25 cellular contexts compared by ENCODE assay signal in the genomic region with DNA sequence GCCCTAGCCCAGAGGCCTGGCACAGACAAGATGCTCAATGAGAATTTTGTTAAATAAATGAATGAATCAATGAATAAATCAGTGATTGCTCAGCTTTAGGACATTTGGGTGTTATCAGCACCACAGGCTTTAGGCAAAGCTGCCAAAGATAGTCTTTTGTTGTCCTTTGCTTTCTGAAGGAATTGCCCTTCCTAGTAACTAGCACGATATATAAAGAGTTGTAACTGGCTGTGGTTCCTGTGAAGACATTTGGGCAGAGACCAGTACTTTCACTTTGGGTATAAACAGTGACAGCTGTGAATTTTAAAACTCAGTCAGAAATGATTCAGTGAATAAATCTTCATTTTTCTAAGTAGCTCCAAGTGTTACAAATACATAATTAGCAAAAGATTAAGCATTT. TPM values are rescaled to one million over a fixed set of nuclear protein-coding genes. Genes with fewer than 3 reads are reported as not detected.
DNase-seq lines count a peak whose midpoint lies in the region; ATAC-seq and TF ChIP-seq lines count a peak whose summit lies in the region.
"Had no signal": no experiment of that assay in that cellular context is flagged by ENCODE, and none has a peak within 500 bp of the region (broad histone marks: within the 10 kb centered on the region; RNA-seq: fewer than 3 reads in every experiment).

No MANE protein-coding gene starts in this region.

- intact Hi-C loops in activated CD4-positive, alpha-beta memory T cell treated with anti-CD3 and anti-CD28 coated beads for 36 hours (cut with micrococcal nuclease): loop anchor here (5.0 kb wide), 1 partner anchor 45 kb away; the partner anchor contains the start of genes ARMH1 and TMEM53

- POLR2A ChIA-PET in activated CD4-positive, alpha-beta memory T cell treated with anti-CD3 and anti-CD28 coated beads for 36 hours (lab: Charles Lee): interaction anchor here (1.3 to 7.7 kb wide), 3 partner anchors 14 to 102 kb away, joined by 4 to 461 read pairs (median 7); partner anchors contain the start of gene RNU5D-1
- POLR2A ChIA-PET in activated CD4-positive, alpha-beta memory T cell treated with anti-CD3 and anti-CD28 coated beads, Interleukin-2, amount 10 ng/mL, durations not matched to agents 7 days and 5 days (lab: Charles Lee): interaction anchor here (1.3 to 10.6 kb wide), 7 partner anchors 9 to 294 kb away, joined by 4 to 785 read pairs (median 5); partner anchors contain the start of genes RNU5D-1, RPS8 and UROD
- POLR2A ChIA-PET in naive thymus-derived CD8-positive, alpha-beta T cell (lab: Charles Lee): interaction anchor here (0.6 to 7.5 kb wide), 6 partner anchors 9 to 96 kb away, joined by 3 to 143 read pairs (median 4); partner anchors contain the start of genes PLK3, RNU5D-1 and RPS8

- no peak for TF ChIP-seq POLR2A in erythroblast (IDR thresholded peaks at IDR 0.05; ENCODE audit: low read length)

- CTCF ChIA-PET in activated CD4-positive, alpha-beta memory T cell treated with anti-CD3 and anti-CD28 coated beads for 36 hours (lab: Charles Lee): interaction anchor here (1.1 to 6.1 kb wide), 6 partner anchors 8 to 293 kb away, joined by 3 to 65 read pairs (median 4); partner anchors contain the start of genes ARMH1, HECTD3, RNU5D-1 and TMEM53
- CTCF ChIA-PET in activated CD4-positive, alpha-beta memory T cell treated with anti-CD3 and anti-CD28 coated beads, Interleukin-2, amount 10 ng/mL, durations not matched to agents 7 days and 5 days (lab: Charles Lee): interaction anchor here (0.9 to 5.2 kb wide), 7 partner anchors 11 to 96 kb away, joined by 3 to 25 read pairs (median 4); partner anchors contain the start of gene RNU5D-1

- ATAC-seq in naive thymus-derived CD8-positive, alpha-beta T cell: no peak
- ATAC-seq: stimulated activated effector memory CD8-positive, alpha-beta T cell treated with anti-CD3 and anti-CD28 coated beads, Interleukin-12 subunit alpha, Interleukin-12 subunit beta, amount 100 ng/mL, for 72 hours had no signal

- H3K9me3 Mint-ChIP-seq in activated CD4-positive, alpha-beta memory T cell treated with anti-CD3 and anti-CD28 coated beads for 36 hours: peaks cover 3% of the 10 kb centered on the region
- no peaks in the 10 kb centered on the region for H3K9me3 Mint-ChIP-seq in activated CD4-positive, alpha-beta memory T cell treated with anti-CD3 and anti-CD28 coated beads, Interleukin-2, amount 10 ng/mL, durations not matched to agents 7 days and 5 days
- no peaks in the 10 kb centered on the region for H3K9me3 Mint-ChIP-seq in naive thymus-derived CD8-positive, alpha-beta T cell
- H3K9me3 Mint-ChIP-seq: endodermal cell; stimulated activated effector memory CD8-positive, alpha-beta T cell treated with anti-CD3 and anti-CD28 coated beads, Interleukin-12 subunit alpha, Interleukin-12 subunit beta, amount 100 ng/mL, for 72 hours; type B pancreatic cell had no signal

- DNase-seq in activated CD4-positive, alpha-beta memory T cell treated with anti-CD3 and anti-CD28 coated beads for 36 hours: no peak
- no peak for DNase-seq in activated CD4-positive, alpha-beta memory T cell treated with anti-CD3 and anti-CD28 coated beads, Interleukin-2, amount 10 ng/mL, durations not matched to agents 7 days and 5 days
- DNase-seq in OCI-M1 (lab: John Stamatoyannopoulos, UW): peak; percentile 19
- DNase-seq in naive thymus-derived CD8-positive, alpha-beta T cell: no peak
- DNase-seq in erythroblast (lab: John Stamatoyannopoulos, UW): no peak
- DNase-seq in ureter (ENCODE audit: low spot score): no peak
- DNase-seq: 8988T; activated CD8-positive, alpha-beta memory T cell treated with anti-CD3 and anti-CD28 coated beads for 24 hours; activated gamma-delta T cell treated with Interleukin-2 at 50 U/mL for 16 hours; DMS 273 treated with DMSO at 0.1 percent for 48 hours; GDM1; kidney; NCI-H187; NCI-H446; SHP77; stimulated activated CD4-positive, alpha-beta T cell treated with anti-CD3 and anti-CD28 coated beads, Interleukin-12 subunit alpha, Interleukin-12 subunit beta, amount 100 ng/mL, for 4 hours; WERI-Rb-1 had no signal

- H3K4me3 Mint-ChIP-seq in activated CD4-positive, alpha-beta memory T cell treated with anti-CD3 and anti-CD28 coated beads for 36 hours: no peak overlapping the region
- H3K4me3 Mint-ChIP-seq in activated CD4-positive, alpha-beta memory T cell treated with anti-CD3 and anti-CD28 coated beads, Interleukin-2, amount 10 ng/mL, durations not matched to agents 7 days and 5 days: no peak overlapping the region
- peak overlapping the region in 4 of 10 donors; percentile 36 to 48 (median 40) for H3K4me3 Mint-ChIP-seq in naive thymus-derived CD8-positive, alpha-beta T cell
- H3K4me3 Mint-ChIP-seq: endodermal cell; stimulated activated effector memory CD8-positive, alpha-beta T cell treated with anti-CD3 and anti-CD28 coated beads, Interleukin-12 subunit alpha, Interleukin-12 subunit beta, amount 100 ng/mL, for 72 hours; type B pancreatic cell had no signal

- H3K4me1 Mint-ChIP-seq in activated CD4-positive, alpha-beta memory T cell treated with anti-CD3 and anti-CD28 coated beads for 36 hours (ENCODE audit: low read depth): peaks cover 68% of the 10 kb centered on the region
- H3K4me1 Mint-ChIP-seq in activated CD4-positive, alpha-beta memory T cell treated with anti-CD3 and anti-CD28 coated beads, Interleukin-2, amount 10 ng/mL, durations not matched to agents 7 days and 5 days: peaks cover 65% of the 10 kb centered on the region
- H3K4me1 Mint-ChIP-seq in naive thymus-derived CD8-positive, alpha-beta T cell: peaks cover 41 to 78% (median 69%) of the 10 kb centered on the region in 4 donors

- peaks cover 3% of the 10 kb centered on the region for H3K36me3 Mint-ChIP-seq in activated CD4-positive, alpha-beta memory T cell treated with anti-CD3 and anti-CD28 coated beads for 36 hours
- no peaks in the 10 kb centered on the region for H3K36me3 Mint-ChIP-seq in activated CD4-positive, alpha-beta memory T cell treated with anti-CD3 and anti-CD28 coated beads, Interleukin-2, amount 10 ng/mL, durations not matched to agents 7 days and 5 days (ENCODE audit: low read depth)
- H3K36me3 Mint-ChIP-seq in naive thymus-derived CD8-positive, alpha-beta T cell: no peaks in the 10 kb centered on the region
- H3K36me3 Mint-ChIP-seq: type B pancreatic cell had no signal

- peak overlapping the region; percentile 18 for H3K27ac Mint-ChIP-seq in activated CD4-positive, alpha-beta memory T cell treated with anti-CD3 and anti-CD28 coated beads for 36 hours
- no peak overlapping the region for H3K27ac Mint-ChIP-seq in activated CD4-positive, alpha-beta memory T cell treated with anti-CD3 and anti-CD28 coated beads, Interleukin-2, amount 10 ng/mL, durations not matched to agents 7 days and 5 days
- H3K27ac Mint-ChIP-seq in naive thymus-derived CD8-positive, alpha-beta T cell: peak overlapping the region in 8 of 10 donors; percentile 1 to 90 (median 62)
- H3K27ac Mint-ChIP-seq: endodermal cell; stimulated activated effector memory CD8-positive, alpha-beta T cell treated with anti-CD3 and anti-CD28 coated beads, Interleukin-12 subunit alpha, Interleukin-12 subunit beta, amount 100 ng/mL, for 72 hours; type B pancreatic cell had no signal

- H3K27me3 Mint-ChIP-seq in activated CD4-positive, alpha-beta memory T cell treated with anti-CD3 and anti-CD28 coated beads for 36 hours: peaks cover 4% of the 10 kb centered on the region
- no peaks in the 10 kb centered on the region for H3K27me3 Mint-ChIP-seq in activated CD4-positive, alpha-beta memory T cell treated with anti-CD3 and anti-CD28 coated beads, Interleukin-2, amount 10 ng/mL, durations not matched to agents 7 days and 5 days
- H3K27me3 Mint-ChIP-seq in naive thymus-derived CD8-positive, alpha-beta T cell: no peaks in the 10 kb centered on the region
- H3K27me3 Mint-ChIP-seq: type B pancreatic cell had no signal

RNA-seq across cellular contexts. Expression of gene RNU5D-1, which starts 13.3 kb away (rescaled TPM):
- not detected for total RNA-seq in activated CD4-positive, alpha-beta memory T cell treated with anti-CD3 and anti-CD28 coated beads for 36 hours
- not detected for total RNA-seq in activated CD4-positive, alpha-beta memory T cell treated with anti-CD3 and anti-CD28 coated beads, Interleukin-2, amount 10 ng/mL, durations not matched to agents 7 days and 5 days
- total RNA-seq in naive thymus-derived CD8-positive, alpha-beta T cell: not detected
- not detected for polyA plus RNA-seq in naive thymus-derived CD8-positive, alpha-beta T cell
- total RNA-seq in ureter: not detected
- total RNA-seq: astrocyte; endodermal cell; kidney; pulmonary artery endothelial cell; T-helper 1 cell treated with Interleukin-12 subunit alpha and Interleukin-12 subunit beta and Interleukin-4 antibody, amounts not matched to agents 30 ng/mL and 1 ng/mL, for 36 hours had no signal
- polyA plus RNA-seq: BJ, neural cell had no signal

RNA-seq across cellular contexts. Expression of gene KIF2C, which starts 22.0 kb away (rescaled TPM):
- total RNA-seq in activated CD4-positive, alpha-beta memory T cell treated with anti-CD3 and anti-CD28 coated beads for 36 hours: 100 to 1,000 TPM; 107 to 113 TPM
- 100 to 1,000 TPM; 105 to 106 TPM for total RNA-seq in activated CD4-positive, alpha-beta memory T cell treated with anti-CD3 and anti-CD28 coated beads, Interleukin-2, amount 10 ng/mL, durations not matched to agents 7 days and 5 days
- under 1 TPM; 0.41 to 0.91 TPM for total RNA-seq in naive thymus-derived CD8-positive, alpha-beta T cell
- polyA plus RNA-seq in naive thymus-derived CD8-positive, alpha-beta T cell: under 1 TPM; 0.40 to 0.61 (median 0.40) TPM
- 3.5 TPM for total RNA-seq in ureter

RNA-seq across cellular contexts. Expression of gene ARMH1, which starts 43.1 kb away (rescaled TPM):
- 100 to 1,000 TPM; 134 to 141 TPM for total RNA-seq in activated CD4-positive, alpha-beta memory T cell treated with anti-CD3 and anti-CD28 coated beads for 36 hours
- total RNA-seq in activated CD4-positive, alpha-beta memory T cell treated with anti-CD3 and anti-CD28 coated beads, Interleukin-2, amount 10 ng/mL, durations not matched to agents 7 days and 5 days: 10 to 100 TPM; 20.8 to 21.2 TPM
- total RNA-seq in naive thymus-derived CD8-positive, alpha-beta T cell: 10 to 100 TPM; 70.4 to 79.0 TPM
- polyA plus RNA-seq in naive thymus-derived CD8-positive, alpha-beta T cell: 10 to 100 TPM; 46.2 to 75.6 (median 53.2) TPM
- total RNA-seq in ureter: 3.0 TPM
- total RNA-seq: pulmonary artery endothelial cell had no signal

RNA-seq across cellular contexts. Expression of gene TMEM53, which starts 43.4 kb away (rescaled TPM):
- total RNA-seq in activated CD4-positive, alpha-beta memory T cell treated with anti-CD3 and anti-CD28 coated beads for 36 hours: 1 to 10 TPM; 5.1 to 6.5 TPM
- total RNA-seq in activated CD4-positive, alpha-beta memory T cell treated with anti-CD3 and anti-CD28 coated beads, Interleukin-2, amount 10 ng/mL, durations not matched to agents 7 days and 5 days: 1 to 10 TPM; 4.3 to 5.6 TPM
- total RNA-seq in naive thymus-derived CD8-positive, alpha-beta T cell: 1 to 10 TPM; 1.0 to 2.1 TPM
- polyA plus RNA-seq in naive thymus-derived CD8-positive, alpha-beta T cell: 1 to 10 TPM; 4.6 to 5.9 (median 5.5) TPM
- total RNA-seq in ureter: 20.5 TPM

RNA-seq across cellular contexts. Expression of gene RPS8, which starts 57.7 kb away (rescaled TPM):
- total RNA-seq in activated CD4-positive, alpha-beta memory T cell treated with anti-CD3 and anti-CD28 coated beads for 36 hours: 1,000 to 10,000 TPM; 2,983 to 3,047 TPM
- total RNA-seq in activated CD4-positive, alpha-beta memory T cell treated with anti-CD3 and anti-CD28 coated beads, Interleukin-2, amount 10 ng/mL, durations not matched to agents 7 days and 5 days: 1,000 to 10,000 TPM; 1,610 to 1,658 TPM
- 1,000 to 10,000 TPM; 2,208 to 2,330 TPM for total RNA-seq in naive thymus-derived CD8-positive, alpha-beta T cell
- polyA plus RNA-seq in naive thymus-derived CD8-positive, alpha-beta T cell: 1,000 to 10,000 TPM; 1,336 to 1,571 (median 1,431) TPM
- 2,312 TPM for total RNA-seq in ureter

Comparison
In these comparisons a context has a peak if more than half of its experiments do, and no peak if none do; other contexts are left out.
1. RNA of gene KIF2C, which starts 22.0 kb away (total RNA-seq): 107 to 113 TPM in activated CD4-positive, alpha-beta memory T cell treated with anti-CD3 and anti-CD28 coated beads for 36 hours and 105 to 106 TPM in activated CD4-positive, alpha-beta memory T cell treated with anti-CD3 and anti-CD28 coated beads, Interleukin-2, amount 10 ng/mL, durations not matched to agents 7 days and 5 days; 3.5 TPM in ureter (single experiment) and 0.41 to 0.91 TPM in naive thymus-derived CD8-positive, alpha-beta T cell; every median in the first group is over 10 times any median in the second.